In genomic region chr21:42255825-42256224, GRCh38 we compare ENCODE assay signal across 1 cellular context.
TF ChIP-seq lines count a peak whose summit lies in the region.

No MANE protein-coding gene starts in this region.

TF ChIP-seq in H1, 55 proteins besides CTCF, POLR2A, EP300 and RAD21:
- TF ChIP-seq CBX8 (IDR thresholded peaks at IDR 0.05; ENCODE audit: borderline replicate concordance, low read depth, low read length) = no peak
- TF ChIP-seq HDAC2 (IDR thresholded peaks at IDR 0.05; ENCODE audit: borderline replicate concordance in 1 of 2, low read depth in 2 of 2, low read length in 2 of 2) = no peak
- no peak for TF ChIP-seq GABPA (IDR thresholded peaks at IDR 0.05; ENCODE audit: borderline replicate concordance, insufficient read depth, low read length)
- TF ChIP-seq SIN3A (conservative IDR thresholded peaks at IDR 0.05 in 1 of 2, IDR thresholded peaks at IDR 0.05 in 1 of 2; ENCODE audit: low read depth in 1 of 2, low read length in 2 of 2) = no peak
- TF ChIP-seq GTF2F1 (IDR thresholded peaks at IDR 0.05; ENCODE audit: borderline replicate concordance, low read depth, low read length) = no peak
- TF ChIP-seq ATF3 (IDR thresholded peaks at IDR 0.05; ENCODE audit: insufficient read depth, low read depth, low read length) = no peak
- no peak for TF ChIP-seq USF2 (IDR thresholded peaks at IDR 0.05; ENCODE audit: low read length)
- TF ChIP-seq RNF2 (IDR thresholded peaks at IDR 0.05; ENCODE audit: borderline replicate concordance, low read depth, low read length, missing control alignments, poor library complexity, severe bottlenecking) = no peak
- no peak for TF ChIP-seq CTBP2 (IDR thresholded peaks at IDR 0.05; ENCODE audit: borderline replicate concordance, insufficient read depth, insufficient read length, low read length)
- TF ChIP-seq NRF1 (IDR thresholded peaks at IDR 0.05; ENCODE audit: low read depth, low read length) = no peak
TF ChIP-seq in H1: peak in this region for 0.
